1 cellular context compared by ENCODE assay signal in the genomic region with DNA sequence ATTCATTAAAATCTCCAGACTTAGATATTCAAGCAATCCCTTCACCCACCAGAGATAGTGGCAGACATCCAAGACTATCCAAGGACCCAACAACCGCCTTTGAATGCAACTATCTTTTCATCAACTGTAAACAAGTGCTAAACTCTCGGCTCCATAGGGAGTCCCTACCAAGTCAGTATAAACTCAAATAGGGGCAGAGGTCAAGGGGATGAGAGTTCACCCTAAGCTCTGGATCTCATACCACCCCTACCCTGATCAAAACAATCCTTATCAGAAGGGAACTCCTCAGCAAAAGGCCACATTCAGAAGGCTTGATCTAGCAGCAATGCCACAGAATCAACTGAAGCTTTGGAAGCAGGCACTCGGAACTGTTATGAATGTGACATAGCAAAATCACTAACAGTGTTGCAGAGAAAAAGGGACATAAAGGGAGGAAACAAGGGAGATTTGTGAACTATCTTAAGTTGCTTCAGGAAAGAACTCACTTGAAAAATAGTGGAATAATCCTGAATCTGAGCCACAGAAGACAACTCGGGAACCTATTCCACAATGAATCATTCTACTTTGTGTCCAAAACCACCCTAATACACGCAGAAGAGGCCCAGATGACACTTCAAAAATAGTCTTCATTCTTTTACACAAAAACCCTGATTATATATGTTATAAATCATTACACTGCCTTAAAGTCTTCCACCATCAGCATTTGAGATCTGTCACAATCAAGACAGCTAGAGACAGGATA.
TF ChIP-seq lines count a peak whose summit lies in the region.

No MANE protein-coding gene starts in this region.

TF ChIP-seq in HepG2, 621 proteins besides CTCF, POLR2A, EP300 and RAD21 (continued from another document and continues in another):
- TF ChIP-seq, protein P1, sequence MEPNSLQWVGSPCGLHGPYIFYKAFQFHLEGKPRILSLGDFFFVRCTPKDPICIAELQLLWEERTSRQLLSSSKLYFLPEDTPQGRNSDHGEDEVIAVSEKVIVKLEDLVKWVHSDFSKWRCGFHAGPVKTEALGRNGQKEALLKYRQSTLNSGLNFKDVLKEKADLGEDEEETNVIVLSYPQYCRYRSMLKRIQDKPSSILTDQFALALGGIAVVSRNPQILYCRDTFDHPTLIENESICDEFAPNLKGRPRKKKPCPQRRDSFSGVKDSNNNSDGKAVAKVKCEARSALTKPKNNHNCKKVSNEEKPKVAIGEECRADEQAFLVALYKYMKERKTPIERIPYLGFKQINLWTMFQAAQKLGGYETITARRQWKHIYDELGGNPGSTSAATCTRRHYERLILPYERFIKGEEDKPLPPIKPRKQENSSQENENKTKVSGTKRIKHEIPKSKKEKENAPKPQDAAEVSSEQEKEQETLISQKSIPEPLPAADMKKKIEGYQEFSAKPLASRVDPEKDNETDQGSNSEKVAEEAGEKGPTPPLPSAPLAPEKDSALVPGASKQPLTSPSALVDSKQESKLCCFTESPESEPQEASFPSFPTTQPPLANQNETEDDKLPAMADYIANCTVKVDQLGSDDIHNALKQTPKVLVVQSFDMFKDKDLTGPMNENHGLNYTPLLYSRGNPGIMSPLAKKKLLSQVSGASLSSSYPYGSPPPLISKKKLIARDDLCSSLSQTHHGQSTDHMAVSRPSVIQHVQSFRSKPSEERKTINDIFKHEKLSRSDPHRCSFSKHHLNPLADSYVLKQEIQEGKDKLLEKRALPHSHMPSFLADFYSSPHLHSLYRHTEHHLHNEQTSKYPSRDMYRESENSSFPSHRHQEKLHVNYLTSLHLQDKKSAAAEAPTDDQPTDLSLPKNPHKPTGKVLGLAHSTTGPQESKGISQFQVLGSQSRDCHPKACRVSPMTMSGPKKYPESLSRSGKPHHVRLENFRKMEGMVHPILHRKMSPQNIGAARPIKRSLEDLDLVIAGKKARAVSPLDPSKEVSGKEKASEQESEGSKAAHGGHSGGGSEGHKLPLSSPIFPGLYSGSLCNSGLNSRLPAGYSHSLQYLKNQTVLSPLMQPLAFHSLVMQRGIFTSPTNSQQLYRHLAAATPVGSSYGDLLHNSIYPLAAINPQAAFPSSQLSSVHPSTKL (CRISPR knock-in tag; IDR thresholded peaks at IDR 0.05) = peak; percentile 93
- TF ChIP-seq, protein P2, sequence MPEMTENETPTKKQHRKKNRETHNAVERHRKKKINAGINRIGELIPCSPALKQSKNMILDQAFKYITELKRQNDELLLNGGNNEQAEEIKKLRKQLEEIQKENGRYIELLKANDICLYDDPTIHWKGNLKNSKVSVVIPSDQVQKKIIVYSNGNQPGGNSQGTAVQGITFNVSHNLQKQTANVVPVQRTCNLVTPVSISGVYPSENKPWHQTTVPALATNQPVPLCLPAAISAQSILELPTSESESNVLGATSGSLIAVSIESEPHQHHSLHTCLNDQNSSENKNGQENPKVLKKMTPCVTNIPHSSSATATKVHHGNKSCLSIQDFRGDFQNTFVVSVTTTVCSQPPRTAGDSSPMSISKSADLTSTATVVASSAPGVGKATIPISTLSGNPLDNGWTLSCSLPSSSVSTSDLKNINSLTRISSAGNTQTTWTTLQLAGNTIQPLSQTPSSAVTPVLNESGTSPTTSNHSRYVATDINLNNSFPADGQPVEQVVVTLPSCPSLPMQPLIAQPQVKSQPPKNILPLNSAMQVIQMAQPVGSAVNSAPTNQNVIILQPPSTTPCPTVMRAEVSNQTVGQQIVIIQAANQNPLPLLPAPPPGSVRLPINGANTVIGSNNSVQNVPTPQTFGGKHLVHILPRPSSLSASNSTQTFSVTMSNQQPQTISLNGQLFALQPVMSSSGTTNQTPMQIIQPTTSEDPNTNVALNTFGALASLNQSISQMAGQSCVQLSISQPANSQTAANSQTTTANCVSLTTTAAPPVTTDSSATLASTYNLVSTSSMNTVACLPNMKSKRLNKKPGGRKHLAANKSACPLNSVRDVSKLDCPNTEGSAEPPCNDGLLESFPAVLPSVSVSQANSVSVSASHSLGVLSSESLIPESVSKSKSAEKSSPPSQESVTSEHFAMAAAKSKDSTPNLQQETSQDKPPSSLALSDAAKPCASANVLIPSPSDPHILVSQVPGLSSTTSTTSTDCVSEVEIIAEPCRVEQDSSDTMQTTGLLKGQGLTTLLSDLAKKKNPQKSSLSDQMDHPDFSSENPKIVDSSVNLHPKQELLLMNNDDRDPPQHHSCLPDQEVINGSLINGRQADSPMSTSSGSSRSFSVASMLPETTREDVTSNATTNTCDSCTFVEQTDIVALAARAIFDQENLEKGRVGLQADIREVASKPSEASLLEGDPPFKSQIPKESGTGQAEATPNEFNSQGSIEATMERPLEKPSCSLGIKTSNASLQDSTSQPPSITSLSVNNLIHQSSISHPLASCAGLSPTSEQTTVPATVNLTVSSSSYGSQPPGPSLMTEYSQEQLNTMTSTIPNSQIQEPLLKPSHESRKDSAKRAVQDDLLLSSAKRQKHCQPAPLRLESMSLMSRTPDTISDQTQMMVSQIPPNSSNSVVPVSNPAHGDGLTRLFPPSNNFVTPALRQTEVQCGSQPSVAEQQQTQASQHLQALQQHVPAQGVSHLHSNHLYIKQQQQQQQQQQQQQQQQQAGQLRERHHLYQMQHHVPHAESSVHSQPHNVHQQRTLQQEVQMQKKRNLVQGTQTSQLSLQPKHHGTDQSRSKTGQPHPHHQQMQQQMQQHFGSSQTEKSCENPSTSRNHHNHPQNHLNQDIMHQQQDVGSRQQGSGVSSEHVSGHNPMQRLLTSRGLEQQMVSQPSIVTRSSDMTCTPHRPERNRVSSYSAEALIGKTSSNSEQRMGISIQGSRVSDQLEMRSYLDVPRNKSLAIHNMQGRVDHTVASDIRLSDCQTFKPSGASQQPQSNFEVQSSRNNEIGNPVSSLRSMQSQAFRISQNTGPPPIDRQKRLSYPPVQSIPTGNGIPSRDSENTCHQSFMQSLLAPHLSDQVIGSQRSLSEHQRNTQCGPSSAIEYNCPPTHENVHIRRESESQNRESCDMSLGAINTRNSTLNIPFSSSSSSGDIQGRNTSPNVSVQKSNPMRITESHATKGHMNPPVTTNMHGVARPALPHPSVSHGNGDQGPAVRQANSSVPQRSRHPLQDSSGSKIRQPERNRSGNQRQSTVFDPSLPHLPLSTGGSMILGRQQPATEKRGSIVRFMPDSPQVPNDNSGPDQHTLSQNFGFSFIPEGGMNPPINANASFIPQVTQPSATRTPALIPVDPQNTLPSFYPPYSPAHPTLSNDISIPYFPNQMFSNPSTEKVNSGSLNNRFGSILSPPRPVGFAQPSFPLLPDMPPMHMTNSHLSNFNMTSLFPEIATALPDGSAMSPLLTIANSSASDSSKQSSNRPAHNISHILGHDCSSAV (CRISPR knock-in tag; IDR thresholded peaks at IDR 0.05; ENCODE audit: borderline replicate concordance) = no peak
- TF ChIP-seq, protein P3, sequence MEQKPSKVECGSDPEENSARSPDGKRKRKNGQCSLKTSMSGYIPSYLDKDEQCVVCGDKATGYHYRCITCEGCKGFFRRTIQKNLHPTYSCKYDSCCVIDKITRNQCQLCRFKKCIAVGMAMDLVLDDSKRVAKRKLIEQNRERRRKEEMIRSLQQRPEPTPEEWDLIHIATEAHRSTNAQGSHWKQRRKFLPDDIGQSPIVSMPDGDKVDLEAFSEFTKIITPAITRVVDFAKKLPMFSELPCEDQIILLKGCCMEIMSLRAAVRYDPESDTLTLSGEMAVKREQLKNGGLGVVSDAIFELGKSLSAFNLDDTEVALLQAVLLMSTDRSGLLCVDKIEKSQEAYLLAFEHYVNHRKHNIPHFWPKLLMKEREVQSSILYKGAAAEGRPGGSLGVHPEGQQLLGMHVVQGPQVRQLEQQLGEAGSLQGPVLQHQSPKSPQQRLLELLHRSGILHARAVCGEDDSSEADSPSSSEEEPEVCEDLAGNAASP (CRISPR knock-in tag; IDR thresholded peaks at IDR 0.05; ENCODE audit: borderline replicate concordance) = peak; percentile 78; the same call in 1 of the 2 replicates
- TF ChIP-seq POGZ (CRISPR knock-in tag; IDR thresholded peaks at IDR 0.05) (0 out of 2 replicates have a peak, but pooled peaks have one; percentile 28), RFX3 (CRISPR knock-in tag; IDR thresholded peaks at IDR 0.05) (no peak), SMAD3 (CRISPR knock-in tag; IDR thresholded peaks at IDR 0.05) (0 out of 2 replicates have a peak, but pooled peaks have one; percentile 18), GATA4 (IDR thresholded peaks at IDR 0.05; ENCODE audit: borderline replicate concordance, low read depth) (peak; percentile 71; the same call in 1 of the 2 replicates), ZNF12 (CRISPR knock-in tag; IDR thresholded peaks at IDR 0.05) (peak; percentile 50; the same call in 1 of the 2 replicates), KLF9 (CRISPR knock-in tag; IDR thresholded peaks at IDR 0.05; ENCODE audit: low read depth) (no peak), FOXO1 (CRISPR knock-in tag; IDR thresholded peaks at IDR 0.05) (peak; percentile 66), CEBPB (IDR thresholded peaks at IDR 0.05; ENCODE audit: borderline replicate concordance, low read depth, low read length) (no peak), ZNF772 (CRISPR knock-in tag; IDR thresholded peaks at IDR 0.05) (no peak), FOSL1 (CRISPR knock-in tag; IDR thresholded peaks at IDR 0.05; ENCODE audit: borderline replicate concordance) (no peak), GFI1 (CRISPR knock-in tag; IDR thresholded peaks at IDR 0.05; ENCODE audit: borderline replicate concordance) (no peak), HIVEP1 (CRISPR knock-in tag; IDR thresholded peaks at IDR 0.05) (no peak), SNAI1 (CRISPR knock-in tag; IDR thresholded peaks at IDR 0.05; ENCODE audit: borderline replicate concordance) (no peak), ZSCAN30 (CRISPR knock-in tag; IDR thresholded peaks at IDR 0.05) (no peak), DPF2 (CRISPR knock-in tag; IDR thresholded peaks at IDR 0.05; ENCODE audit: borderline replicate concordance, low read depth) (peak; percentile 56; the same call in 1 of the 2 replicates), SP1 (IDR thresholded peaks at IDR 0.05) (no peak), SP1 (CRISPR knock-in tag; IDR thresholded peaks at IDR 0.05) (no peak)
- TF ChIP-seq, protein P4, sequence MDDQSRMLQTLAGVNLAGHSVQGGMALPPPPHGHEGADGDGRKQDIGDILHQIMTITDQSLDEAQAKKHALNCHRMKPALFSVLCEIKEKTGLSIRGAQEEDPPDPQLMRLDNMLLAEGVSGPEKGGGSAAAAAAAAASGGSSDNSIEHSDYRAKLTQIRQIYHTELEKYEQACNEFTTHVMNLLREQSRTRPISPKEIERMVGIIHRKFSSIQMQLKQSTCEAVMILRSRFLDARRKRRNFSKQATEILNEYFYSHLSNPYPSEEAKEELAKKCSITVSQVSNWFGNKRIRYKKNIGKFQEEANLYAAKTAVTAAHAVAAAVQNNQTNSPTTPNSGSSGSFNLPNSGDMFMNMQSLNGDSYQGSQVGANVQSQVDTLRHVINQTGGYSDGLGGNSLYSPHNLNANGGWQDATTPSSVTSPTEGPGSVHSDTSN (CRISPR knock-in tag; IDR thresholded peaks at IDR 0.05; ENCODE audit: borderline replicate concordance) = no peak
- TF ChIP-seq, protein P5, sequence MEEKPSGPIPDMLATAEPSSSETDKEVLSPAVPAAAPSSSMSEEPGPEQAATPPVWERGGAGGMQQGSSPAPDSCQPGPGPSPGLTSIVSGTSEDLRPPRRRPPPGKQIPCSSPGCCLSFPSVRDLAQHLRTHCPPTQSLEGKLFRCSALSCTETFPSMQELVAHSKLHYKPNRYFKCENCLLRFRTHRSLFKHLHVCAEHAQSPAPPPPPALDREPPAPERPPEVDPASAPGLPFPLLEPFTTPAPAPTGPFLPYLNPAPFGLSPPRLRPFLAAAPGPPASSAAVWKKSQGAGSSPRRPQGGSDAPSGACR (CRISPR knock-in tag; IDR thresholded peaks at IDR 0.05) = no peak
- TF ChIP-seq, protein P6, sequence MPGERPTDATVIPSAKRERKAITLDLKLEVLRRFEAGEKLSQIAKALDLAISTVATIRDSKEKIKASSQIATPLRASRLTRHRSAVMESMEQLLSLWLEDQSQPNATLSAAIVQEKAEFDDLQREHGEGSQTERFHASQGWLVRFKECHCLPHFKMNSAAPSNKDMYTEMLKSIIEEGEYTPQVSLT (CRISPR knock-in tag; IDR thresholded peaks at IDR 0.05; ENCODE audit: borderline replicate concordance, low read depth) = no peak
- TF ChIP-seq, protein P7, sequence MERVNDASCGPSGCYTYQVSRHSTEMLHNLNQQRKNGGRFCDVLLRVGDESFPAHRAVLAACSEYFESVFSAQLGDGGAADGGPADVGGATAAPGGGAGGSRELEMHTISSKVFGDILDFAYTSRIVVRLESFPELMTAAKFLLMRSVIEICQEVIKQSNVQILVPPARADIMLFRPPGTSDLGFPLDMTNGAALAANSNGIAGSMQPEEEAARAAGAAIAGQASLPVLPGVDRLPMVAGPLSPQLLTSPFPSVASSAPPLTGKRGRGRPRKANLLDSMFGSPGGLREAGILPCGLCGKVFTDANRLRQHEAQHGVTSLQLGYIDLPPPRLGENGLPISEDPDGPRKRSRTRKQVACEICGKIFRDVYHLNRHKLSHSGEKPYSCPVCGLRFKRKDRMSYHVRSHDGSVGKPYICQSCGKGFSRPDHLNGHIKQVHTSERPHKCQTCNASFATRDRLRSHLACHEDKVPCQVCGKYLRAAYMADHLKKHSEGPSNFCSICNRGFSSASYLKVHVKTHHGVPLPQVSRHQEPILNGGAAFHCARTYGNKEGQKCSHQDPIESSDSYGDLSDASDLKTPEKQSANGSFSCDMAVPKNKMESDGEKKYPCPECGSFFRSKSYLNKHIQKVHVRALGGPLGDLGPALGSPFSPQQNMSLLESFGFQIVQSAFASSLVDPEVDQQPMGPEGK (CRISPR knock-in tag; IDR thresholded peaks at IDR 0.05) = peak; percentile 51
- TF ChIP-seq, protein P8, sequence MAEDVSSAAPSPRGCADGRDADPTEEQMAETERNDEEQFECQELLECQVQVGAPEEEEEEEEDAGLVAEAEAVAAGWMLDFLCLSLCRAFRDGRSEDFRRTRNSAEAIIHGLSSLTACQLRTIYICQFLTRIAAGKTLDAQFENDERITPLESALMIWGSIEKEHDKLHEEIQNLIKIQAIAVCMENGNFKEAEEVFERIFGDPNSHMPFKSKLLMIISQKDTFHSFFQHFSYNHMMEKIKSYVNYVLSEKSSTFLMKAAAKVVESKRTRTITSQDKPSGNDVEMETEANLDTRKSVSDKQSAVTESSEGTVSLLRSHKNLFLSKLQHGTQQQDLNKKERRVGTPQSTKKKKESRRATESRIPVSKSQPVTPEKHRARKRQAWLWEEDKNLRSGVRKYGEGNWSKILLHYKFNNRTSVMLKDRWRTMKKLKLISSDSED (CRISPR knock-in tag; IDR thresholded peaks at IDR 0.05) = no peak
- TF ChIP-seq, protein P9, sequence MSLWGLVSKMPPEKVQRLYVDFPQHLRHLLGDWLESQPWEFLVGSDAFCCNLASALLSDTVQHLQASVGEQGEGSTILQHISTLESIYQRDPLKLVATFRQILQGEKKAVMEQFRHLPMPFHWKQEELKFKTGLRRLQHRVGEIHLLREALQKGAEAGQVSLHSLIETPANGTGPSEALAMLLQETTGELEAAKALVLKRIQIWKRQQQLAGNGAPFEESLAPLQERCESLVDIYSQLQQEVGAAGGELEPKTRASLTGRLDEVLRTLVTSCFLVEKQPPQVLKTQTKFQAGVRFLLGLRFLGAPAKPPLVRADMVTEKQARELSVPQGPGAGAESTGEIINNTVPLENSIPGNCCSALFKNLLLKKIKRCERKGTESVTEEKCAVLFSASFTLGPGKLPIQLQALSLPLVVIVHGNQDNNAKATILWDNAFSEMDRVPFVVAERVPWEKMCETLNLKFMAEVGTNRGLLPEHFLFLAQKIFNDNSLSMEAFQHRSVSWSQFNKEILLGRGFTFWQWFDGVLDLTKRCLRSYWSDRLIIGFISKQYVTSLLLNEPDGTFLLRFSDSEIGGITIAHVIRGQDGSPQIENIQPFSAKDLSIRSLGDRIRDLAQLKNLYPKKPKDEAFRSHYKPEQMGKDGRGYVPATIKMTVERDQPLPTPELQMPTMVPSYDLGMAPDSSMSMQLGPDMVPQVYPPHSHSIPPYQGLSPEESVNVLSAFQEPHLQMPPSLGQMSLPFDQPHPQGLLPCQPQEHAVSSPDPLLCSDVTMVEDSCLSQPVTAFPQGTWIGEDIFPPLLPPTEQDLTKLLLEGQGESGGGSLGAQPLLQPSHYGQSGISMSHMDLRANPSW (CRISPR knock-in tag; IDR thresholded peaks at IDR 0.05; ENCODE audit: borderline replicate concordance) = no peak
